4 cellular contexts compared by ENCODE assay signal in genomic region chr2:40380721-40381120, GRCh38.
"Had no signal": no experiment of that assay in that cellular context is flagged by ENCODE, and none has a peak within 500 bp of the region (broad histone marks: within the 10 kb centered on the region; RNA-seq: fewer than 3 reads in every experiment).

No MANE protein-coding gene starts in this region.

- H3K9ac ChIP-seq: GM23248 had no signal

- H3K27ac ChIP-seq: GM23248 had no signal

- H3K4me3 ChIP-seq: GM23248 had no signal

- H2AFZ ChIP-seq: GM23248 had no signal

- DNase-seq: GM23248, H9, HCEC 1CT, IMR-90 had no signal
